ENCODE assay signal across 26 cellular contexts in the genomic region with DNA sequence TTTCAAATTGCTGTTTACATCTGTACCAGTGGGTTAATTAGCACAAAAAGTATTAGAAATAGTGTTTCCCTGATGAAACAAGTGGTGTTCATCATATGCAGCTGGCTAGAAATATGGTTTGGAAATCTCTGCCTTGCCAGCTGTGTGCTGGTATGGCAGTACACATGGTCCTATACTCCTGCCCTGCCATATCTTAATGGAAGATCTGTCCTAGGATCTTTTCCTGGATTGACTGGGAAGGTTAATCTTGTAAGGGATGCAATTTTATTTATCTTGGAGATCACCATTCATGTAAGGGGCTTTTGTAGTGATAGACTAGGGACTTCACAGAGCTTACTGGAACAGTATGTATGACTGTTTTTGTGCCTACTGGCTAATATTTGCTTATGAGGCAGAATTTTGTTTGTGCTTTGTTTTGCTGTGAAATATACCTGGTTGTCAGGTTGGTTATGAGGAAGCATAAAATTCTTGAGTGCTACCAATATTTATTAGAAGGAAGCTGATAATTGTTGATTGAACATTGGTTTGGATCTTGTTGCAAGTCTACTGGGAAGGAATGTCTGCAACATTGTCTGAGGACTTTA.
"Had no signal": no experiment of that assay in that cellular context is flagged by ENCODE, and none has a peak within 500 bp of the region (broad histone marks: within the 10 kb centered on the region; RNA-seq: fewer than 3 reads in every experiment).

No MANE protein-coding gene starts in this region.

- FAIRE-seq: endothelial cell of umbilical vein, islet of Langerhans, small intestine, urothelium cell line had no signal

- H3K36me3 ChIP-seq: colonic mucosa, esophagus muscularis mucosa, gastroesophageal sphincter, heart left ventricle, left lung, ovary, thoracic aorta, tibial nerve, upper lobe of left lung had no signal

- H3K4me3 ChIP-seq: colonic mucosa, esophagus muscularis mucosa, gastroesophageal sphincter, heart left ventricle, hepatocyte, left lung, ovary, psoas muscle, thoracic aorta, tibial nerve, upper lobe of left lung had no signal

- DNase-seq: colonic mucosa; effector memory CD4-positive, alpha-beta T cell; foreskin keratinocyte; heart left ventricle; left cardiac atrium; left lung; mammary epithelial cell; naive thymus-derived CD8-positive, alpha-beta T cell; occipital lobe; ovary; posterior cingulate gyrus; psoas muscle; right cardiac atrium; small intestine; stimulated activated CD4-positive, alpha-beta T cell treated with anti-CD3 and anti-CD28 coated beads, Interleukin-15, amount 100 ng/mL, for 24 hours; stimulated activated CD4-positive, alpha-beta T cell treated with anti-CD3 and anti-CD28 coated beads, Interleukin-2, amount 100 ng/mL, for 48 hours; stimulated activated naive B cell treated with anti-CD40 and anti-IgM and Interleukin-4, amounts not matched to agents 10 μg/mL and 1 μg/mL and 100 μg/mL, for 72 hours; upper lobe of left lung had no signal

- H3K4me1 ChIP-seq: colonic mucosa, foreskin keratinocyte, left lung, psoas muscle had no signal

- H3K4me2 ChIP-seq: hepatocyte had no signal

- ATAC-seq: foreskin keratinocyte; gastroesophageal sphincter; heart left ventricle; left cardiac atrium; naive thymus-derived CD8-positive, alpha-beta T cell; psoas muscle; right cardiac atrium; stimulated activated naive B cell treated with anti-CD40 and anti-IgM and Interleukin-4, amounts not matched to agents 10 μg/mL and 1 μg/mL and 100 μg/mL, for 72 hours had no signal

- H3K27me3 ChIP-seq: colonic mucosa, esophagus muscularis mucosa, foreskin keratinocyte, gastroesophageal sphincter, heart left ventricle, hepatocyte, left lung, ovary, tibial nerve, upper lobe of left lung had no signal

- H3K27ac ChIP-seq: colonic mucosa, esophagus muscularis mucosa, foreskin keratinocyte, gastroesophageal sphincter, heart left ventricle, hepatocyte, left lung, ovary, psoas muscle, thoracic aorta, tibial nerve, upper lobe of left lung had no signal
